In genomic region chr6:151390276-151391020, GRCh38 we compare ENCODE assay signal across 8 cellular contexts. TPM values are rescaled to one million over a fixed set of nuclear protein-coding genes. Genes with fewer than 3 reads are reported as not detected.
A peak's percentile ranks its signal among the peaks of the same experiment; 100 is the strongest.
DNase-seq lines count a peak whose midpoint lies in the region; ATAC-seq and TF ChIP-seq lines count a peak whose summit lies in the region.

No MANE protein-coding gene starts in this region.

- H3K9me3 ChIP-seq in T-helper 17 cell (ENCODE audit: control insufficient read depth, low read length, poor library complexity, severe bottlenecking) = no peaks in the 10 kb centered on the region
- H3K9me3 ChIP-seq in right cardiac atrium (ENCODE audit: control insufficient read depth, low read length) = no peaks in the 10 kb centered on the region
- H3K9me3 ChIP-seq in uterus = no peaks in the 10 kb centered on the region

- no peaks in the 10 kb centered on the region for H3K36me3 ChIP-seq in uterus

- H3K27ac Mint-ChIP-seq in T-helper 17 cell = peak overlapping the region; percentile 93

- H3K27me3 ChIP-seq in right cardiac atrium (ENCODE audit: control insufficient read depth, insufficient read depth) = no peaks in the 10 kb centered on the region
- H3K27me3 ChIP-seq in uterus = no peaks in the 10 kb centered on the region

- H3K36me3 Mint-ChIP-seq in T-helper 17 cell (ENCODE audit: low read depth) = no peaks in the 10 kb centered on the region

- peaks cover 37% of the 10 kb centered on the region for H3K4me1 Mint-ChIP-seq in T-helper 17 cell

- H3K27ac ChIP-seq in right cardiac atrium (ENCODE audit: low read length) (peak overlapping the region; percentile 97), uterus (peak overlapping the region; percentile 99)

- TF ChIP-seq POLR2A in uterus (IDR thresholded peaks at IDR 0.05) = peak; percentile 65 to 84

- intact Hi-C loops in right cardiac atrium (cut with DNase I) (loop anchor here in 1 of 4 donors (10.0 kb wide), 1 partner anchor 64 kb away; the partner anchor contains the start of gene RMND1), uterus (cut with DNase I; ENCODE audit: low total_unique reads) (loop anchor here (10.0 kb wide), 1 partner anchor 64 kb away; the partner anchor contains the start of gene RMND1)

- H3K4me1 ChIP-seq in right cardiac atrium (ENCODE audit: control insufficient read depth, insufficient read depth, low read length) (peaks cover 3% of the 10 kb centered on the region), uterus (peaks cover 7% of the 10 kb centered on the region in 2 donors)

- DNase-seq in NCI-H1694 treated with DMSO at 0.1 percent for 48 hours (lab: John Stamatoyannopoulos, UW) = peak; percentile 90
- peak; percentile 97 to 98 (median 97) for DNase-seq in T-helper 17 cell
- peak; percentile 61 to 98 (median 95) for DNase-seq in anterior cingulate cortex (lab: John Stamatoyannopoulos, UW)
- DNase-seq in right cardiac atrium = peak; percentile 98 to 99 (median 99)
- DNase-seq in pulmonary artery endothelial cell (ENCODE audit: low read depth, low spot score) = peak; percentile 93
- peak; percentile 96 to 98 for DNase-seq in uterus

- ATAC-seq in GM18498 (IDR thresholded peaks at IDR 0.05; ENCODE audit: unreplicated experiment) = peak; percentile 83
- ATAC-seq in HG02938 (IDR thresholded peaks at IDR 0.05; ENCODE audit: unreplicated experiment) = peak; percentile 77
- peak; percentile 82 for ATAC-seq in T-helper 17 cell
- ATAC-seq in right cardiac atrium = peak; percentile 94 to 95

- WGBS in right cardiac atrium = under 1% methylated on average over 101 of the region's 105 CpGs

- peak in 1 of 4 experiments; percentile 4 for TF ChIP-seq CTCF in uterus (IDR thresholded peaks at IDR 0.05)

- H3K4me3 Mint-ChIP-seq in T-helper 17 cell = peak overlapping the region; percentile 98

- H3K4me3 ChIP-seq in right cardiac atrium (ENCODE audit: low read length) (peak overlapping the region; percentile 83), uterus (peak overlapping the region; percentile 89 to 93)

- H3K27me3 Mint-ChIP-seq in T-helper 17 cell = no peaks in the 10 kb centered on the region

RNA-seq across cellular contexts. Expression of gene ZBTB2, which starts 0.9 kb away (rescaled TPM):
- total RNA-seq in T-helper 17 cell (10 to 100 TPM; 23.5 to 29.2 TPM), right cardiac atrium (1 to 10 TPM; 4.8 to 7.0 (median 6.4) TPM), pulmonary artery endothelial cell (7.7 and 12.0 TPM in 2 replicates), uterus (10 to 100 TPM in 1 of 4 donors, 1 to 10 TPM in 3; 3.6 to 17.5 (median 6.8) TPM)
- 4.6 TPM for polyA plus RNA-seq in right cardiac atrium

Comparison
In these comparisons a context has a peak if more than half of its experiments do, and no peak if none do; other contexts are left out.
1. Peak in every context shown above with its lines: DNase-seq, ATAC-seq, H3K4me3 ChIP-seq and H3K27ac ChIP-seq.